8 cellular contexts compared by ENCODE assay signal in the genomic region with DNA sequence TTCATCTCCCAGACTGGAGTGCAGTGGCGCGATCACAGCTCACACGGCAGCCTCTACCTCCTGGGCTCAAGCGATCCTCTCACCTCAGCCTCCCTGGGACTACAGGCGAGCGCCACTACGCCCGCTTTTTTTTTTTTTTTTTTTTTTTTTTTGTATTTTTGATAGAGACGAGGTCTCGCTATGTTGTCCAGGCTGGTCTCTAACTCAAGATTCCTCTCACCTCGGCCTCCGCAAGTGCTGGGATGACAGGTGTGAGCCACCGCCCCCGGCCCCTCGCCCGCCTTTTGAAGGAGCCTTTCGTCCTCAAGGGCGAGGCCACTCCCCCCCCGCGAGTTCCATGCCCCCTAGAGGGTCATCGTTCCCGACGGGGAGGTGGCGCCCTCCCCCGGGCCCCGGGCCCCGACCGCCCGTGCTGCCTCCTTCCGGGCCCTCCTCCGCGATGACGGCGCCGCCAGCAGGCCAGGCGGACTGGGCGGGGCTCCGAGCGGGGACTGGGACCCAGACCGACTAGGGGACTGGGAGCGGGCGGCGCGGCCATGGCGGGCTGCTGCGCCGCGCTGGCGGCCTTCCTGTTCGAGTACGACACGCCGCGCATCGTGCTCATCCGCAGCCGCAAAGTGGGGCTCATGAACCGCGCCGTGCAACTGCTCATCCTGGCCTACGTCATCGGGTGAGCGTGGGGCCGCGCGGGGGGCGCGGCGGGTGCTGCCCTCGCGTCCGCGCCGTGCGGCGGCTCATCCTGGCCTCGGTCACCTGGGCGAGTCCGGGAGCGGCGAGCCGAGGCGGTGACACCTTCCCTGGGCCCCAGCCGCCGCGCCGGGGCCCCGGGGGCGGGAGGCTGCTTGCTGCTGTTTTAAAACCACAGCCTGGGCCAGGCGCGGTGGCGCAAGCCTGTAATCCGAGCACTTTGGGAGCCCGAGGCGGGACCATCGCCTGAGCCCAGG. TPM values are rescaled to one million over a fixed set of nuclear protein-coding genes. Genes with fewer than 3 reads are reported as not detected.
A peak's percentile ranks its signal among the peaks of the same experiment; 100 is the strongest.
DNase-seq lines count a peak whose midpoint lies in the region; ATAC-seq and TF ChIP-seq lines count a peak whose summit lies in the region.

A gene with protein sequence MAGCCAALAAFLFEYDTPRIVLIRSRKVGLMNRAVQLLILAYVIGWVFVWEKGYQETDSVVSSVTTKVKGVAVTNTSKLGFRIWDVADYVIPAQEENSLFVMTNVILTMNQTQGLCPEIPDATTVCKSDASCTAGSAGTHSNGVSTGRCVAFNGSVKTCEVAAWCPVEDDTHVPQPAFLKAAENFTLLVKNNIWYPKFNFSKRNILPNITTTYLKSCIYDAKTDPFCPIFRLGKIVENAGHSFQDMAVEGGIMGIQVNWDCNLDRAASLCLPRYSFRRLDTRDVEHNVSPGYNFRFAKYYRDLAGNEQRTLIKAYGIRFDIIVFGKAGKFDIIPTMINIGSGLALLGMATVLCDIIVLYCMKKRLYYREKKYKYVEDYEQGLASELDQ (plus strand): TSS at position 501 of the 944 bp plus-strand sequence. CDS start 36 bp downstream, at position 537.

- H3K9me3 Mint-ChIP-seq in central memory CD8-positive, alpha-beta T cell, result no peaks in the 10 kb centered on the region

- no peaks in the 10 kb centered on the region for H3K36me3 ChIP-seq in kidney epithelial cell (ENCODE audit: control insufficient read depth, insufficient read depth, low read length)

- peaks cover 13% of the 10 kb centered on the region for H3K36me3 Mint-ChIP-seq in central memory CD8-positive, alpha-beta T cell (ENCODE audit: insufficient read depth)

- peaks cover 26% of the 10 kb centered on the region for H3K4me1 Mint-ChIP-seq in central memory CD8-positive, alpha-beta T cell

- POLR2A ChIA-PET in AG04449 (lab: Yijun Ruan, JAX), result no interaction called here

- CTCF ChIA-PET in AG04449 (lab: Yijun Ruan, JAX), result no interaction called here

- DNase-seq in AG04449 (ENCODE audit: low read depth, low spot score) (no peak), NCI-H2196 treated with DMSO at 0.1 percent for 48 hours (lab: John Stamatoyannopoulos, UW; ENCODE audit: unreplicated experiment) (peak; percentile 64), kidney epithelial cell (ENCODE audit: low read depth) (no peak)
- DNase-seq in activated CD4-positive, CD25-positive, alpha-beta regulatory T cell treated with anti-CD3 and anti-CD28 coated beads, Interleukin-2, amount 50 U/mL, for 16 hours (ENCODE audit: low read depth, low spot score), result peak; percentile 62
- peak; percentile 77 to 81 for DNase-seq in central memory CD8-positive, alpha-beta T cell (ENCODE audit: low spot score in 2 of 2)
- DNase-seq in stimulated activated CD4-positive, alpha-beta T cell treated with anti-CD3 and anti-CD28 coated beads, Interleukin-1b, Interleukin-23, amount 100 ng/mL, for 1 hour (ENCODE audit: low read depth in 2 of 2), result peak; percentile 66 to 69

- peak within 1 kb of the TSS; percentile 85 for H3K4me3 Mint-ChIP-seq in central memory CD8-positive, alpha-beta T cell

- H3K27ac Mint-ChIP-seq in central memory CD8-positive, alpha-beta T cell (ENCODE audit: low read depth), result peak within 1 kb of the TSS; percentile 93

- peak within 1 kb of the TSS; percentile 67 for H3K4me3 ChIP-seq in AG04449 (ENCODE audit: low read depth, low read length)
- H3K4me3 ChIP-seq in kidney epithelial cell (ENCODE audit: low read depth, low read length), result peak within 1 kb of the TSS; percentile 79

- TF ChIP-seq CTCF in AG04449 (IDR thresholded peaks at IDR 0.05; ENCODE audit: insufficient read depth, low read length, missing control alignments) (peak; percentile 24), kidney epithelial cell (IDR thresholded peaks at IDR 0.05; ENCODE audit: insufficient read depth, low read length, poor library complexity, severe bottlenecking) (peak; percentile 21)

- no peaks in the 10 kb centered on the region for H3K27me3 Mint-ChIP-seq in central memory CD8-positive, alpha-beta T cell

- ATAC-seq in GM18868 (IDR thresholded peaks at IDR 0.05; ENCODE audit: unreplicated experiment) (peak; percentile 82), HG03103 (IDR thresholded peaks at IDR 0.05; ENCODE audit: low read depth, unreplicated experiment) (peak; percentile 73)
- peak; percentile 84 for ATAC-seq in central memory CD8-positive, alpha-beta T cell (replicated peaks; ENCODE audit: extremely low read depth, poor library complexity, severe bottlenecking)

- no peaks in the 10 kb centered on the region for H3K27me3 ChIP-seq in kidney epithelial cell (ENCODE audit: control insufficient read depth, insufficient read depth, low read length)

RNA-seq across cellular contexts. Expression of the gene that starts here (rescaled TPM):
- 105 and 119 TPM in 2 replicates for total RNA-seq in kidney epithelial cell

Comparison
In these comparisons a context has a peak if more than half of its experiments do, and no peak if none do; other contexts are left out.
1. DNase-seq: peak in NCI-H2196 treated with DMSO at 0.1 percent for 48 hours (single experiment), activated CD4-positive, CD25-positive, alpha-beta regulatory T cell treated with anti-CD3 and anti-CD28 coated beads, Interleukin-2, amount 50 U/mL, for 16 hours (single experiment), central memory CD8-positive, alpha-beta T cell (2 of 2) and stimulated activated CD4-positive, alpha-beta T cell treated with anti-CD3 and anti-CD28 coated beads, Interleukin-1b, Interleukin-23, amount 100 ng/mL, for 1 hour (2 of 2); none in AG04449 (single experiment) and kidney epithelial cell (single experiment).
2. Peak in every context shown above with its lines, with median percentiles within 50 percentile points of each other: ATAC-seq.